Comparison of ENCODE assay signal across 1 cellular context in the genomic region with DNA sequence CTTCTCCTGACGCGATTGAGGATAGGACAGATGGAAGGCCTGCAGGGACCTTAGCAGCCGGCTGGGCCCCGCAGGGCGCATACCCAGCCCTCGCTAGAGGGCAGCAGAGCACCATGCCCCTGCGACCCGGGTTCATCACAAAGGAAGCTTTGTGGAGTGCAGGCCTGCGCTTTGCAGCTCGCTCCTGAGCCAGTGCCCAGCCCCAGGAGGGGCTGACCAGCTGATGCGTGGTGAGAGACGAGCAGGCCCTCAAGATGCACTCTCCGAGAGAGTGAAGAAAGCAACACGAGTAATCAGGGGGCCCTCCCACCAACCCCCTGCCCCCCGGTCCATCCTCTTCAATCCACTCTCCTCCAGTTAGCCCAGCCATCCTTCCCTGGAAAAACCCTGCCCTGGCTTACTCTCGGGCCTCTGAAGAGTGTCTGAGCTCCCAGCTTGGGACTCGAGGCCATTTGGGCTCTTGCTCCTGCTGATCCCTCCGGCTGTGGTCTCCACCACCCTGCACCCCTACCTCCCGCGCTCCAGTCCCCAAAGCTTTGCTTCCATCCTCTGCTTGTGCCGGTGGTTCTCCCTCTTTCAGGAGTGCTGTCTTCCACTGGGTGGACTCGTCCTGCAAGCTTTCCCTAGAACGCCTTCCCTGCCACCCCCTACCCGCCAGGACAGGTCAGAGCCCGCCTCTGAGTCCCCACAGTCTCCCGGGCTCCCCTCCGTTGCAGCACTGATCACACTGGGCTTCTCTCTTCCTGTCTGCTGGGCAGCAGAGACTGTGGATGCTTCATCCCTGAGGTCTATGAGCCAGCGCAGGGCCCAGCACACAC.
TF ChIP-seq lines count a peak whose summit lies in the region.

No MANE protein-coding gene starts in this region.

TF ChIP-seq in HepG2, 621 proteins besides CTCF, POLR2A, EP300 and RAD21 (continued from another document and continues in another):
- TF ChIP-seq, protein P1, sequence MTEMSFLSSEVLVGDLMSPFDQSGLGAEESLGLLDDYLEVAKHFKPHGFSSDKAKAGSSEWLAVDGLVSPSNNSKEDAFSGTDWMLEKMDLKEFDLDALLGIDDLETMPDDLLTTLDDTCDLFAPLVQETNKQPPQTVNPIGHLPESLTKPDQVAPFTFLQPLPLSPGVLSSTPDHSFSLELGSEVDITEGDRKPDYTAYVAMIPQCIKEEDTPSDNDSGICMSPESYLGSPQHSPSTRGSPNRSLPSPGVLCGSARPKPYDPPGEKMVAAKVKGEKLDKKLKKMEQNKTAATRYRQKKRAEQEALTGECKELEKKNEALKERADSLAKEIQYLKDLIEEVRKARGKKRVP (CRISPR knock-in tag; IDR thresholded peaks at IDR 0.05): no peak
- TF ChIP-seq ZNF737 (CRISPR knock-in tag; IDR thresholded peaks at IDR 0.05; ENCODE audit: borderline replicate concordance): no peak
- no peak for TF ChIP-seq TRIM22 (IDR thresholded peaks at IDR 0.05)
- peak; percentile 29; the same call in 1 of the 2 replicates for TF ChIP-seq HMG20A (CRISPR knock-in tag; IDR thresholded peaks at IDR 0.05; ENCODE audit: borderline replicate concordance)
- no peak for TF ChIP-seq CSRNP1 (CRISPR knock-in tag; IDR thresholded peaks at IDR 0.05)
- peak; percentile 79; the same call in 1 of the 2 replicates for TF ChIP-seq RFXAP (CRISPR knock-in tag; IDR thresholded peaks at IDR 0.05; ENCODE audit: borderline replicate concordance)
- TF ChIP-seq RXRA (CRISPR knock-in tag; IDR thresholded peaks at IDR 0.05): peak; percentile 52; the same call in 1 of the 2 replicates
- no peak for TF ChIP-seq PRPF4 (IDR thresholded peaks at IDR 0.05; ENCODE audit: low read depth, low read length, poor library complexity, severe bottlenecking)
- peak; percentile 81; the same call in 1 of the 2 replicates for TF ChIP-seq ZFP90 (CRISPR knock-in tag; IDR thresholded peaks at IDR 0.05; ENCODE audit: borderline replicate concordance)
- 0 out of 2 replicates have a peak, but pooled peaks have one; percentile 41 for TF ChIP-seq ZNF639 (CRISPR knock-in tag; conservative IDR thresholded peaks at IDR 0.05)
- TF ChIP-seq GATAD1 (CRISPR knock-in tag; IDR thresholded peaks at IDR 0.05): peak; percentile 53; the same call in 1 of the 2 replicates
- TF ChIP-seq PHB2 (IDR thresholded peaks at IDR 0.05; ENCODE audit: partially characterized antibody): no peak
- TF ChIP-seq, protein P2, sequence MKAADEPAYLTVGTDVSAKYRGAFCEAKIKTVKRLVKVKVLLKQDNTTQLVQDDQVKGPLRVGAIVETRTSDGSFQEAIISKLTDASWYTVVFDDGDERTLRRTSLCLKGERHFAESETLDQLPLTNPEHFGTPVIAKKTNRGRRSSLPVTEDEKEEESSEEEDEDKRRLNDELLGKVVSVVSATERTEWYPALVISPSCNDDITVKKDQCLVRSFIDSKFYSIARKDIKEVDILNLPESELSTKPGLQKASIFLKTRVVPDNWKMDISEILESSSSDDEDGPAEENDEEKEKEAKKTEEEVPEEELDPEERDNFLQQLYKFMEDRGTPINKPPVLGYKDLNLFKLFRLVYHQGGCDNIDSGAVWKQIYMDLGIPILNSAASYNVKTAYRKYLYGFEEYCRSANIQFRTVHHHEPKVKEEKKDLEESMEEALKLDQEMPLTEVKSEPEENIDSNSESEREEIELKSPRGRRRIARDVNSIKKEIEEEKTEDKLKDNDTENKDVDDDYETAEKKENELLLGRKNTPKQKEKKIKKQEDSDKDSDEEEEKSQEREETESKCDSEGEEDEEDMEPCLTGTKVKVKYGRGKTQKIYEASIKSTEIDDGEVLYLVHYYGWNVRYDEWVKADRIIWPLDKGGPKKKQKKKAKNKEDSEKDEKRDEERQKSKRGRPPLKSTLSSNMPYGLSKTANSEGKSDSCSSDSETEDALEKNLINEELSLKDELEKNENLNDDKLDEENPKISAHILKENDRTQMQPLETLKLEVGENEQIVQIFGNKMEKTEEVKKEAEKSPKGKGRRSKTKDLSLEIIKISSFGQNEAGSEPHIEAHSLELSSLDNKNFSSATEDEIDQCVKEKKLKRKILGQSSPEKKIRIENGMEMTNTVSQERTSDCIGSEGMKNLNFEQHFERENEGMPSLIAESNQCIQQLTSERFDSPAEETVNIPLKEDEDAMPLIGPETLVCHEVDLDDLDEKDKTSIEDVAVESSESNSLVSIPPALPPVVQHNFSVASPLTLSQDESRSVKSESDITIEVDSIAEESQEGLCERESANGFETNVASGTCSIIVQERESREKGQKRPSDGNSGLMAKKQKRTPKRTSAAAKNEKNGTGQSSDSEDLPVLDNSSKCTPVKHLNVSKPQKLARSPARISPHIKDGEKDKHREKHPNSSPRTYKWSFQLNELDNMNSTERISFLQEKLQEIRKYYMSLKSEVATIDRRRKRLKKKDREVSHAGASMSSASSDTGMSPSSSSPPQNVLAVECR (CRISPR knock-in tag; IDR thresholded peaks at IDR 0.05; ENCODE audit: borderline replicate concordance): peak; percentile 54; the same call in 1 of the 2 replicates
- TF ChIP-seq KLF13 (CRISPR knock-in tag; IDR thresholded peaks at IDR 0.05): no peak
- no peak for TF ChIP-seq ZNF224 (CRISPR knock-in tag; IDR thresholded peaks at IDR 0.05)
- peak; percentile 76; the same call in 1 of the 2 replicates for TF ChIP-seq PATZ1 (CRISPR knock-in tag; IDR thresholded peaks at IDR 0.05)
- TF ChIP-seq KAT7 (CRISPR knock-in tag; IDR thresholded peaks at IDR 0.05; ENCODE audit: borderline replicate concordance): no peak
- peak; percentile 100 for TF ChIP-seq STAG1 (CRISPR knock-in tag; IDR thresholded peaks at IDR 0.05)
- TF ChIP-seq, protein P3, sequence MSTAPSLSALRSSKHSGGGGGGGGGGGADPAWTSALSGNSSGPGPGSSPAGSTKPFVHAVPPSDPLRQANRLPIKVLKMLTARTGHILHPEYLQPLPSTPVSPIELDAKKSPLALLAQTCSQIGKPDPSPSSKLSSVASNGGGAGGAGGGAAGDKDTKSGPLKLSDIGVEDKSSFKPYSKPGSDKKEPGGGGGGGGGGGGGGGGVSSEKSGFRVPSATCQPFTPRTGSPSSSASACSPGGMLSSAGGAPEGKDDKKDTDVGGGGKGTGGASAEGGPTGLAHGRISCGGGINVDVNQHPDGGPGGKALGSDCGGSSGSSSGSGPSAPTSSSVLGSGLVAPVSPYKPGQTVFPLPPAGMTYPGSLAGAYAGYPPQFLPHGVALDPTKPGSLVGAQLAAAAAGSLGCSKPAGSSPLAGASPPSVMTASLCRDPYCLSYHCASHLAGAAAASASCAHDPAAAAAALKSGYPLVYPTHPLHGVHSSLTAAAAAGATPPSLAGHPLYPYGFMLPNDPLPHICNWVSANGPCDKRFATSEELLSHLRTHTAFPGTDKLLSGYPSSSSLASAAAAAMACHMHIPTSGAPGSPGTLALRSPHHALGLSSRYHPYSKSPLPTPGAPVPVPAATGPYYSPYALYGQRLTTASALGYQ (CRISPR knock-in tag; IDR thresholded peaks at IDR 0.05): peak; percentile 40; the same call in 1 of the 2 replicates
- TF ChIP-seq ZNF451 (CRISPR knock-in tag; IDR thresholded peaks at IDR 0.05): peak; percentile 65; the same call in 1 of the 2 replicates
- peak; percentile 77; the same call in 1 of the 2 replicates for TF ChIP-seq ZNF142 (CRISPR knock-in tag; IDR thresholded peaks at IDR 0.05)
- TF ChIP-seq, protein P4, sequence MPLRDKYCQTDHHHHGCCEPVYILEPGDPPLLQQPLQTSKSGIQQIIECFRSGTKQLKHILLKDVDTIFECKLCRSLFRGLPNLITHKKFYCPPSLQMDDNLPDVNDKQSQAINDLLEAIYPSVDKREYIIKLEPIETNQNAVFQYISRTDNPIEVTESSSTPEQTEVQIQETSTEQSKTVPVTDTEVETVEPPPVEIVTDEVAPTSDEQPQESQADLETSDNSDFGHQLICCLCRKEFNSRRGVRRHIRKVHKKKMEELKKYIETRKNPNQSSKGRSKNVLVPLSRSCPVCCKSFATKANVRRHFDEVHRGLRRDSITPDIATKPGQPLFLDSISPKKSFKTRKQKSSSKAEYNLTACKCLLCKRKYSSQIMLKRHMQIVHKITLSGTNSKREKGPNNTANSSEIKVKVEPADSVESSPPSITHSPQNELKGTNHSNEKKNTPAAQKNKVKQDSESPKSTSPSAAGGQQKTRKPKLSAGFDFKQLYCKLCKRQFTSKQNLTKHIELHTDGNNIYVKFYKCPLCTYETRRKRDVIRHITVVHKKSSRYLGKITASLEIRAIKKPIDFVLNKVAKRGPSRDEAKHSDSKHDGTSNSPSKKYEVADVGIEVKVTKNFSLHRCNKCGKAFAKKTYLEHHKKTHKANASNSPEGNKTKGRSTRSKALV (CRISPR knock-in tag; IDR thresholded peaks at IDR 0.05): peak; percentile 92
- TF ChIP-seq GTF3A (CRISPR knock-in tag; conservative IDR thresholded peaks at IDR 0.05): 0 out of 2 replicates have a peak, but pooled peaks have one; percentile 53
- TF ChIP-seq MXD4 (CRISPR knock-in tag; IDR thresholded peaks at IDR 0.05): 0 out of 2 replicates have a peak, but pooled peaks have one; percentile 30
- TF ChIP-seq SOX6 (IDR thresholded peaks at IDR 0.05): no peak
- TF ChIP-seq SOX6 (CRISPR knock-in tag; IDR thresholded peaks at IDR 0.05): peak; percentile 69
